ENCODE assay signal across 9 cellular contexts in genomic region chr15:92653836-92654524, GRCh38. TPM values are rescaled to one million over a fixed set of nuclear protein-coding genes. Genes with fewer than 3 reads are reported as not detected.
DNase-seq lines count a peak whose midpoint lies in the region; ATAC-seq, FAIRE-seq and TF ChIP-seq lines count a peak whose summit lies in the region.
"Had no signal": no experiment of that assay in that cellular context is flagged by ENCODE, and none has a peak within 500 bp of the region (broad histone marks: within the 10 kb centered on the region; RNA-seq: fewer than 3 reads in every experiment).

No MANE protein-coding gene starts in this region.

- intact Hi-C loops in left colon (cut with DNase I, micrococcal nuclease), result no loop called here
- intact Hi-C loops in spleen (cut with DNase I; ENCODE audit: low total_unique reads), result no loop called here

- no peak for FAIRE-seq in GM19239 (lab: Jason Lieb, UNC)

- DNase-seq in RPMI8226 (peak; percentile 87), left colon (peak; percentile 50 to 67), occipital lobe (lab: John Stamatoyannopoulos, UW) (no peak), GF-D8 (lab: John Stamatoyannopoulos, UW) (no peak), GM19239 (ENCODE audit: insufficient read length, low spot score) (no peak), spleen (no peak)

- WGBS in spleen, 5 donors, result 67 to 75% (median 72%) methylated on average over 6 to 7 of the region's 7 CpGs

- no peak for TF ChIP-seq POLR2A in spleen (IDR thresholded peaks at IDR 0.05)

- peak; percentile 45 for ATAC-seq in HG03432 (IDR thresholded peaks at IDR 0.05; ENCODE audit: unreplicated experiment)
- ATAC-seq in left colon, result peak; percentile 84

- H3K4me1 ChIP-seq in spleen, result peaks cover 8 to 30% (median 17%) of the 10 kb centered on the region in 6 donors

- peak overlapping the region in 4 of 8 donors; percentile 44 to 71 (median 50) for H3K4me3 ChIP-seq in spleen

- H3K27ac ChIP-seq in 22Rv1, result 0 out of 2 replicates have a peak overlapping the region, but pooled peaks have one; percentile 46
- H3K27ac ChIP-seq in spleen, result no peak overlapping the region
- H3K27ac ChIP-seq: thoracic aorta had no signal

- H3K36me3 ChIP-seq in spleen, result no peaks in the 10 kb centered on the region
- H3K36me3 ChIP-seq: thoracic aorta had no signal

- peaks cover 0 to 77% (median 18%) of the 10 kb centered on the region in 7 donors for H3K27me3 ChIP-seq in spleen (replicated peaks in 1 of 7)

- H3K9me3 ChIP-seq in spleen, result peaks cover 0 to 10% (median 1%) of the 10 kb centered on the region in 8 donors
- H3K9me3 ChIP-seq: thoracic aorta had no signal

- peak; percentile 8; the same call in 1 of the 2 replicates for TF ChIP-seq CTCF in 22Rv1 (IDR thresholded peaks at IDR 0.05)
- no peak for TF ChIP-seq CTCF in spleen (IDR thresholded peaks at IDR 0.05 in 8 of 11, conservative IDR thresholded peaks at IDR 0.05 in 3 of 11)

RNA-seq across cellular contexts. Expression of gene FAM174B, which starts 1.6 kb away (rescaled TPM):
- total RNA-seq in left colon (10 to 100 TPM; 29.5 to 32.4 TPM), occipital lobe (13.6 TPM), spleen (10 to 100 TPM in 4 of 7 donors, 1 to 10 TPM in 3; 7.4 to 17.9 (median 11.2) TPM)
- 1 to 10 TPM; 2.1 to 4.8 (median 3.9) TPM for polyA plus RNA-seq in spleen

Comparison
In these comparisons a context has a peak if more than half of its experiments do, and no peak if none do; other contexts are left out.
1. DNase-seq: peak in RPMI8226 (single experiment) and left colon (2 of 2); none in occipital lobe (single experiment), GF-D8 (single experiment), GM19239 (single experiment) and spleen (single experiment).